12 cellular contexts compared by ENCODE assay signal in the genomic region with DNA sequence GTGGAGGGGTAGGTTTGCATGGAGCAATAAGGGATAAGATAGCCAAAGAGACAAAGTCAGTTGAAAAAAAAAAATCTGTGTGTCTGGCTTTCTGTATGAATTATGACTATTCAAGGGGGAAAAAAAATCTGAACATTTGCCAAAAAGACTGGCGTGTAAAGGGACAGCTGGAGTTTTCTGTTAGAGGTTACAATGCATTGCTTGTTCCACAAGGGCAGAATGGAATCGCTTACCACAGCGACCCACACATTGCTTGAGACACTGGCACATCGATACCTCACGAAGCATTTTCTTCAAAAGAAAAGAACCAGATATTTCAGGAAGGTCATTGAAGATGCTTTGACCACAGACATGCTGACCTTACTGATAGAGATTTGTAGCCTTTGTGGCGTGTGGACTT.
DNase-seq lines count a peak whose midpoint lies in the region; ATAC-seq and TF ChIP-seq lines count a peak whose summit lies in the region.
"Had no signal": no experiment of that assay in that cellular context is flagged by ENCODE, and none has a peak within 500 bp of the region (broad histone marks: within the 10 kb centered on the region; RNA-seq: fewer than 3 reads in every experiment).

No MANE protein-coding gene starts in this region.

- H3K27me3 ChIP-seq in right atrium auricular region (no peaks in the 10 kb centered on the region), SK-N-SH (ENCODE audit: insufficient read depth) (no peaks in the 10 kb centered on the region), neural progenitor cell (no peaks in the 10 kb centered on the region), GM23338 (ENCODE audit: insufficient read depth) (no peaks in the 10 kb centered on the region)

- H3K4me2 ChIP-seq in SK-N-SH: no peak overlapping the region; the same call in 1 of the 2 replicates
- H3K4me2 ChIP-seq in neural progenitor cell: no peak overlapping the region
- H3K4me2 ChIP-seq in GM23338: no peak overlapping the region

- ATAC-seq in Right ventricle myocardium superior (ENCODE audit: poor library complexity) (peak; percentile 45), left ventricle myocardium superior (peak; percentile 71), HG03045 (IDR thresholded peaks at IDR 0.05; ENCODE audit: unreplicated experiment) (no peak), GM23338 (no peak)

- no peak overlapping the region for H2AFZ ChIP-seq in SK-N-SH (ENCODE audit: low read depth)
- no peak overlapping the region for H2AFZ ChIP-seq in neural progenitor cell (replicated peaks)
- no peak overlapping the region for H2AFZ ChIP-seq in GM23338

- POLR2A ChIA-PET in SK-N-SH (lab: Yijun Ruan, JAX): interaction anchor here (0.6 kb wide), 1 partner anchor 25 kb away, joined by 5 read pairs; no protein-coding TSS in a partner anchor

- H4K20me1 ChIP-seq in SK-N-SH (ENCODE audit: insufficient read depth): no peaks in the 10 kb centered on the region
- no peaks in the 10 kb centered on the region for H4K20me1 ChIP-seq in neural progenitor cell (ENCODE audit: low read depth)
- H4K20me1 ChIP-seq in GM23338 (replicated peaks; ENCODE audit: insufficient read depth): no peaks in the 10 kb centered on the region

- CTCF ChIA-PET in SK-N-SH (lab: Yijun Ruan, JAX): no interaction called here

- no peak overlapping the region for H3K4me3 Mint-ChIP-seq in neural progenitor cell
- no peak overlapping the region for H3K4me3 Mint-ChIP-seq in GM23338
- H3K4me3 Mint-ChIP-seq: activated naive CD8-positive, alpha-beta T cell; H9 had no signal

- H3K4me3 ChIP-seq in right atrium auricular region (no peak overlapping the region), SK-N-SH (ENCODE audit: low read depth in 2 of 2, low read length in 1 of 2) (no peak overlapping the region), neural progenitor cell (no peak overlapping the region), GM23338 (no peak overlapping the region)

- H3K9me2 ChIP-seq in SK-N-SH (no peaks in the 10 kb centered on the region), GM23338 (ENCODE audit: insufficient read depth) (no peaks in the 10 kb centered on the region)

- H3K27ac Mint-ChIP-seq in neural progenitor cell (no peak overlapping the region), GM23338 (no peak overlapping the region)
- H3K27ac Mint-ChIP-seq: activated naive CD8-positive, alpha-beta T cell; H9 had no signal

- TF ChIP-seq RAD21 in SK-N-SH (IDR thresholded peaks at IDR 0.05; ENCODE audit: low read length): no peak

- intact Hi-C loops in Right ventricle myocardium superior (cut with DNase I) (no loop called here), left ventricle myocardium superior (cut with micrococcal nuclease) (no loop called here)

- H3K27ac ChIP-seq in right atrium auricular region (no peak overlapping the region), SK-N-SH (ENCODE audit: low read depth in 2 of 2, low read length in 1 of 2) (peak overlapping the region in 1 of 2 experiments; percentile 72; a peak in 2 of 4 replicates), neural progenitor cell (no peak overlapping the region), GM23338 (ENCODE audit: low read depth) (no peak overlapping the region)

- no peak overlapping the region for H3K9ac ChIP-seq in SK-N-SH
- no peak overlapping the region for H3K9ac ChIP-seq in neural progenitor cell

- TF ChIP-seq CTCF in right atrium auricular region (IDR thresholded peaks at IDR 0.05): no peak
- no peak for TF ChIP-seq CTCF in SK-N-SH (IDR thresholded peaks at IDR 0.05)
- no peak for TF ChIP-seq CTCF in neural progenitor cell (IDR thresholded peaks at IDR 0.05)
- TF ChIP-seq CTCF in GM23338 (conservative IDR thresholded peaks at IDR 0.05; ENCODE audit: low read depth in 2 of 2): no peak

- no peaks in the 10 kb centered on the region for H3K36me3 Mint-ChIP-seq in neural progenitor cell
- H3K36me3 Mint-ChIP-seq in GM23338 (ENCODE audit: low read depth): no peaks in the 10 kb centered on the region

- H3K9me3 ChIP-seq in right atrium auricular region: peaks cover 0 to 7% of the 10 kb centered on the region in 2 donors
- H3K9me3 ChIP-seq in SK-N-SH: no peaks in the 10 kb centered on the region
- no peaks in the 10 kb centered on the region for H3K9me3 ChIP-seq in neural progenitor cell (ENCODE audit: low read depth)

- H3K79me2 ChIP-seq in SK-N-SH (ENCODE audit: insufficient read depth): no peaks in the 10 kb centered on the region
- no peaks in the 10 kb centered on the region for H3K79me2 ChIP-seq in neural progenitor cell (ENCODE audit: low read depth)
- no peaks in the 10 kb centered on the region for H3K79me2 ChIP-seq in GM23338 (replicated peaks; ENCODE audit: insufficient read depth)

- peaks cover 2% of the 10 kb centered on the region for H3K27me3 Mint-ChIP-seq in neural progenitor cell (ENCODE audit: insufficient read depth, low read depth)
- H3K27me3 Mint-ChIP-seq in GM23338 (ENCODE audit: insufficient read depth, low read depth, poor library complexity): no peaks in the 10 kb centered on the region
- H3K27me3 Mint-ChIP-seq: activated naive CD8-positive, alpha-beta T cell had no signal

- H3K4me1 ChIP-seq in right atrium auricular region: peaks cover 0 to 10% of the 10 kb centered on the region in 2 donors
- H3K4me1 ChIP-seq in SK-N-SH (ENCODE audit: control insufficient read depth in 1 of 2, insufficient read depth in 2 of 2, low read depth in 1 of 2, low read length in 1 of 2): peaks cover 4 to 16% of the 10 kb centered on the region in 2 experiments; a peak in 3 of 4 replicates
- no peaks in the 10 kb centered on the region for H3K4me1 ChIP-seq in neural progenitor cell
- H3K4me1 ChIP-seq in GM23338 (ENCODE audit: insufficient read depth): no peaks in the 10 kb centered on the region

- H3K36me3 ChIP-seq in right atrium auricular region (no peaks in the 10 kb centered on the region), SK-N-SH (replicated peaks in 1 of 2; ENCODE audit: control insufficient read depth in 1 of 2, insufficient read depth in 2 of 2, low read length in 1 of 2) (no peaks in the 10 kb centered on the region), neural progenitor cell (peaks cover 3% of the 10 kb centered on the region), GM23338 (ENCODE audit: insufficient read depth) (no peaks in the 10 kb centered on the region)

- 27% methylated on average over 6 of the region's 6 CpGs for WGBS in SK-N-SH (ENCODE audit: low lambda C conversion rate)

- peaks cover 9% of the 10 kb centered on the region for H3K9me3 Mint-ChIP-seq in neural progenitor cell
- peaks cover 4% of the 10 kb centered on the region; the same call in 1 of the 3 replicates for H3K9me3 Mint-ChIP-seq in GM23338

- 0 out of 4 replicates have a peak, but pooled peaks of 1 of the 2 experiments have one; percentile 12 for TF ChIP-seq EP300 in SK-N-SH (IDR thresholded peaks at IDR 0.05; ENCODE audit: borderline replicate concordance in 1 of 2, low read depth in 1 of 2, low read length in 1 of 2)

- H3K4me1 Mint-ChIP-seq in neural progenitor cell (no peaks in the 10 kb centered on the region), GM23338 (no peaks in the 10 kb centered on the region)
- H3K4me1 Mint-ChIP-seq: H9 had no signal

- DNase-seq in Right ventricle myocardium superior (no peak), right atrium auricular region (ENCODE audit: low spot score) (no peak), SK-N-SH (peak; percentile 36), left ventricle myocardium superior (no peak), neural progenitor cell (ENCODE audit: low spot score) (no peak), GM23338 (ENCODE audit: low spot score) (no peak), AG08395 (ENCODE audit: low spot score) (no peak)
- DNase-seq: activated CD4-positive, alpha-beta T cell treated with anti-CD3 and anti-CD28 coated beads, Interleukin-2, amount 50 U/mL, for 4 hours; H9; stimulated activated naive CD4-positive, alpha-beta T cell treated with Interleukin-2 at 50 U/mL for 16 hours had no signal

- H3F3A ChIP-seq in SK-N-SH (replicated peaks; ENCODE audit: insufficient read depth) (no peaks in the 10 kb centered on the region), neural progenitor cell (ENCODE audit: low read depth) (no peaks in the 10 kb centered on the region), GM23338 (replicated peaks; ENCODE audit: low read depth) (no peaks in the 10 kb centered on the region)

TF ChIP-seq in SK-N-SH, 30 proteins besides CTCF, POLR2A, EP300 and RAD21 (continues in another document):
- TF ChIP-seq RFX5 (IDR thresholded peaks at IDR 0.05; ENCODE audit: low read length) (no peak), FOXM1 (IDR thresholded peaks at IDR 0.05; ENCODE audit: low read depth) (no peak), MAX (IDR thresholded peaks at IDR 0.05; ENCODE audit: low read depth) (no peak), GABPA (IDR thresholded peaks at IDR 0.05; ENCODE audit: low read depth) (no peak), MXI1 (IDR thresholded peaks at IDR 0.05; ENCODE audit: low read depth, low read length) (no peak), MEF2A (IDR thresholded peaks at IDR 0.05; ENCODE audit: borderline replicate concordance, low read depth) (no peak)

TF ChIP-seq in GM23338, 12 proteins besides CTCF, POLR2A, EP300 and RAD21:
- TF ChIP-seq STAT1 (IDR thresholded peaks at IDR 0.05; ENCODE audit: unreplicated experiment): no peak
- no peak for TF ChIP-seq JUNB (IDR thresholded peaks at IDR 0.05; ENCODE audit: unreplicated experiment)
- no peak for TF ChIP-seq NANOG (IDR thresholded peaks at IDR 0.05; ENCODE audit: borderline replicate concordance)
TF ChIP-seq in GM23338: peak in this region for 0.

Comparison
In these comparisons a context has a peak if more than half of its experiments do, and no peak if none do; other contexts are left out.
1. ATAC-seq: peak in Right ventricle myocardium superior (single experiment) and left ventricle myocardium superior (single experiment); none in HG03045 (single experiment) and GM23338 (single experiment).